Comparison of ENCODE assay signal across 14 cellular contexts in the genomic region with DNA sequence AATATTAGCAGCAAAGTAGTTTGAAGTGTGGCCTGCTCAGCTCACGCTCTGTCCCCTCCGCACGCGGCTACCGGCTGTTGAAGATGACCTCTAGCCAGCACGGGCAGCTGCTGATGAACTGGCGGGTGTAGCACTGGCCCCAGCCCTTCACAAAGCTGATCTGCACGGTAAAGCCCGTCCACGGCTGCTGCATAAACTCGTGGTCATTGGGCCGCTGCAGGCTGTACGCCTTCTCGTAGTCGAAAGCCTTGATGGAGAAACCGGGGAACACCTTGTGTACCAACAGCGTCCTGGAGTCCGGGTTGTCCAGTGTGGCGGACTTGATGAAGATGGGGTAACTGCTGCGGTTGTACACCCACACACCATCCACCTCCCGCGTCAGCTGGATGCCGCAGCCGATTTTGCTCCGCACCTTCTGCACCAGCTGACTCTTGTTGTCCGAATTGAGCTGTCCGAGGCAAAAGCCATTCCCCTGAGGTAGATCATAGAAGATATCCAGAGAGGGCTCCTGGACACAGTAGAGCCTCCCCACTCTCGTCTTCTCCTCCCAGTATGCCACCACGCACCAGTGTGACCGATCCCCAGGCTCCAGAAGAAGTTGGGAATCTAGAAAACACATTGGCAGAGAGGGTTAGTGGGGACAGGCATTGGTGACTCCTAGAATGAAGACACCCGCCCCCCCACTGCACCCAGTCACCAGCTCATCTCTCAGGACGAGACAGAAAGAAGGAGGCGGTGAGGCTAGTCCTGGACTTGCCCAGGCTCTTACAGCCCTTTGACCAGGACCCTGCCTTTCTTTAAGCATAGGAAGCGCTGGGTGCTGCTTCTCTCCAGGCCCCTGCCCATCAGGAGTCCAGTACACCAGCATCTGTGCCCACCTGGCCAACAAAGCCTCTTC. TPM values are rescaled to one million over a fixed set of nuclear protein-coding genes. Genes with fewer than 3 reads are reported as not detected.
DNase-seq lines count a peak whose midpoint lies in the region; ATAC-seq and TF ChIP-seq lines count a peak whose summit lies in the region.
"Had no signal": no experiment of that assay in that cellular context is flagged by ENCODE, and none has a peak within 500 bp of the region (broad histone marks: within the 10 kb centered on the region; RNA-seq: fewer than 3 reads in every experiment).

No MANE protein-coding gene starts in this region.

- H3K9me3 Mint-ChIP-seq in neural progenitor cell: no peaks in the 10 kb centered on the region
- no peaks in the 10 kb centered on the region for H3K9me3 Mint-ChIP-seq in activated naive CD4-positive, alpha-beta T cell treated with anti-CD3 and anti-CD28 coated beads, Interleukin-2, amount 50 U/mL, for 72 hours

- H3K4me3 Mint-ChIP-seq in neural progenitor cell: no peak overlapping the region

- no peak for TF ChIP-seq CTCF in left ventricle myocardium inferior (IDR thresholded peaks at IDR 0.05; ENCODE audit: borderline replicate concordance)
- TF ChIP-seq CTCF in heart right ventricle (IDR thresholded peaks at IDR 0.05): no peak
- no peak for TF ChIP-seq CTCF in neural progenitor cell (IDR thresholded peaks at IDR 0.05)
- no peak for TF ChIP-seq CTCF in uterus (IDR thresholded peaks at IDR 0.05)
- TF ChIP-seq CTCF in spleen (IDR thresholded peaks at IDR 0.05 in 8 of 11, conservative IDR thresholded peaks at IDR 0.05 in 3 of 11): no peak

- H3K4me3 ChIP-seq in left ventricle myocardium inferior (no peak overlapping the region), heart right ventricle (peak overlapping the region in 1 of 10 donors; percentile 49), neural progenitor cell (no peak overlapping the region), uterus (no peak overlapping the region), spleen (no peak overlapping the region), SJCRH30 (no peak overlapping the region)
- H3K4me3 ChIP-seq: HAP-1, mucosa of descending colon had no signal

- no peak overlapping the region for H3K4me2 ChIP-seq in neural progenitor cell

- H3K9ac ChIP-seq in neural progenitor cell: no peak overlapping the region

- H3K4me1 ChIP-seq in left ventricle myocardium inferior (peaks cover 69% of the 10 kb centered on the region), heart right ventricle (peaks cover 37 to 86% (median 49%) of the 10 kb centered on the region in 9 donors), neural progenitor cell (peaks cover 24% of the 10 kb centered on the region), uterus (peaks cover 7 to 26% of the 10 kb centered on the region in 2 donors), spleen (peaks cover 42 to 84% (median 68%) of the 10 kb centered on the region in 6 donors), SJCRH30 (peaks cover 11% of the 10 kb centered on the region)
- H3K4me1 ChIP-seq: HAP-1 had no signal

- WGBS in heart right ventricle, 2 donors: 86 to 87% methylated on average over 34 of the region's 34 CpGs
- 87 to 95% (median 93%) methylated on average over 33 to 34 of the region's 34 CpGs for WGBS in spleen, 5 donors

- H3K27ac ChIP-seq in left ventricle myocardium inferior (replicated peaks) (peak overlapping the region; percentile 85), heart right ventricle (peak overlapping the region in 4 of 10 donors; percentile 11 to 86 (median 77)), neural progenitor cell (no peak overlapping the region), uterus (peak overlapping the region; percentile 75 to 79), spleen (peak overlapping the region in 2 of 8 donors; percentile 81 to 82), SJCRH30 (no peak overlapping the region)

- H3K9me3 ChIP-seq in left ventricle myocardium inferior (replicated peaks) (no peaks in the 10 kb centered on the region), heart right ventricle (no peaks in the 10 kb centered on the region), neural progenitor cell (ENCODE audit: low read depth) (no peaks in the 10 kb centered on the region), uterus (no peaks in the 10 kb centered on the region), spleen (no peaks in the 10 kb centered on the region), SJCRH30 (replicated peaks) (no peaks in the 10 kb centered on the region)
- H3K9me3 ChIP-seq: HAP-1, mucosa of descending colon had no signal

- H3K27me3 ChIP-seq in left ventricle myocardium inferior (ENCODE audit: low read depth): no peaks in the 10 kb centered on the region
- no peaks in the 10 kb centered on the region for H3K27me3 ChIP-seq in heart right ventricle
- H3K27me3 ChIP-seq in neural progenitor cell: no peaks in the 10 kb centered on the region
- no peaks in the 10 kb centered on the region for H3K27me3 ChIP-seq in uterus
- H3K27me3 ChIP-seq in spleen (replicated peaks in 1 of 7): no peaks in the 10 kb centered on the region
- H3K27me3 ChIP-seq in SJCRH30: no peaks in the 10 kb centered on the region

- TF ChIP-seq POLR2A in uterus (IDR thresholded peaks at IDR 0.05) (no peak), spleen (IDR thresholded peaks at IDR 0.05) (no peak)

- no peaks in the 10 kb centered on the region for H3K79me2 ChIP-seq in neural progenitor cell (ENCODE audit: low read depth)

- no peaks in the 10 kb centered on the region for H4K20me1 ChIP-seq in neural progenitor cell (ENCODE audit: low read depth)

- DNase-seq in left ventricle myocardium inferior (no peak), heart right ventricle (no peak), neural progenitor cell (ENCODE audit: low spot score) (peak; percentile 3), uterus (peak in 1 of 2 donors; percentile 15), spleen (no peak), SJCRH30 (no peak)
- DNase-seq in effector CD4-positive, alpha-beta T cell: peak; percentile 1
- no peak for DNase-seq in activated naive CD4-positive, alpha-beta T cell treated with anti-CD3 and anti-CD28 coated beads, Interleukin-2, amount 50 U/mL, for 72 hours (ENCODE audit: low spot score in 2 of 2)
- DNase-seq: activated CD8-positive, alpha-beta memory T cell treated with anti-CD3 and anti-CD28 coated beads for 24 hours; DND-41; KBM-7; T-helper 9 cell had no signal

- H3K27me3 Mint-ChIP-seq in neural progenitor cell (ENCODE audit: insufficient read depth, low read depth): peaks cover 5% of the 10 kb centered on the region

- no peaks in the 10 kb centered on the region for H3F3A ChIP-seq in neural progenitor cell (ENCODE audit: low read depth)

- peaks cover 55% of the 10 kb centered on the region for H3K4me1 Mint-ChIP-seq in neural progenitor cell

- intact Hi-C loops in left ventricle myocardium inferior (cut with micrococcal nuclease): no loop called here
- intact Hi-C loops in heart right ventricle (cut with DNase I): loop anchor here in 1 of 10 donors (5.0 kb wide), 1 partner anchor 69 kb away; no protein-coding TSS in a partner anchor
- intact Hi-C loops in uterus (cut with DNase I; ENCODE audit: low total_unique reads): no loop called here
- intact Hi-C loops in spleen (cut with DNase I; ENCODE audit: low total_unique reads): loop anchor here (10.0 kb wide), 1 partner anchor 137 kb away; no protein-coding TSS in a partner anchor

- H2AFZ ChIP-seq in neural progenitor cell (replicated peaks): no peak overlapping the region

- H3K36me3 ChIP-seq in left ventricle myocardium inferior (peaks cover 20% of the 10 kb centered on the region), heart right ventricle (peaks cover 0 to 48% (median 4%) of the 10 kb centered on the region in 9 donors), neural progenitor cell (no peaks in the 10 kb centered on the region), uterus (no peaks in the 10 kb centered on the region), spleen (peaks cover 0 to 27% (median 0%) of the 10 kb centered on the region in 6 donors), SJCRH30 (no peaks in the 10 kb centered on the region)

- no peak for ATAC-seq in heart right ventricle
- ATAC-seq in activated naive CD4-positive, alpha-beta T cell treated with anti-CD3 and anti-CD28 coated beads, Interleukin-2, amount 50 U/mL, for 72 hours: no peak

- peaks cover 20% of the 10 kb centered on the region for H3K36me3 Mint-ChIP-seq in neural progenitor cell
- peaks cover 0 to 22% of the 10 kb centered on the region in 2 donors for H3K36me3 Mint-ChIP-seq in activated naive CD4-positive, alpha-beta T cell treated with anti-CD3 and anti-CD28 coated beads, Interleukin-2, amount 50 U/mL, for 72 hours

- H3K27ac Mint-ChIP-seq in neural progenitor cell: no peak overlapping the region
- H3K27ac Mint-ChIP-seq in activated naive CD4-positive, alpha-beta T cell treated with anti-CD3 and anti-CD28 coated beads, Interleukin-2, amount 50 U/mL, for 72 hours: peak overlapping the region in 1 of 2 donors; percentile 33

RNA-seq across cellular contexts. Expression of a gene that starts 29.2 kb away (rescaled TPM):
- total RNA-seq in left ventricle myocardium inferior (19.3 TPM), heart right ventricle (10 to 100 TPM; 15.4 to 28.6 (median 19.9) TPM), neural progenitor cell (ENCODE audit: low replicate concordance) (1.1 and 2.0 TPM in 2 replicates), uterus (10 to 100 TPM; 22.4 to 48.4 (median 29.3) TPM), spleen (10 to 100 TPM; 14.3 to 21.2 (median 16.2) TPM)
- polyA plus RNA-seq in heart right ventricle (10 to 100 TPM in 1 of 2 donors, 1 to 10 TPM in 1; 6.7 to 18.7 TPM), spleen (1 to 10 TPM; 2.5 to 5.4 (median 4.6) TPM)
- total RNA-seq in activated naive CD4-positive, alpha-beta T cell treated with anti-CD3 and anti-CD28 coated beads, Interleukin-2, amount 50 U/mL, for 72 hours: 10 to 100 TPM; 13.4 to 14.6 TPM
- total RNA-seq in SJCRH30 (2014; rRNA removed; shearing (Covaris generic)): 3.0 and 3.2 TPM in 2 replicates

Comparison
In these comparisons a context has a peak if more than half of its experiments do, and no peak if none do; other contexts are left out.
1. DNase-seq: peak in effector CD4-positive, alpha-beta T cell (single experiment) and neural progenitor cell (single experiment); none in left ventricle myocardium inferior (single experiment), heart right ventricle (0 of 2), spleen (single experiment), activated naive CD4-positive, alpha-beta T cell treated with anti-CD3 and anti-CD28 coated beads, Interleukin-2, amount 50 U/mL, for 72 hours (0 of 2) and SJCRH30 (0 of 2).
2. H3K27ac ChIP-seq: peak in left ventricle myocardium inferior (single experiment) and uterus (2 of 2); none in neural progenitor cell (single experiment) and SJCRH30 (single experiment).